9 cellular contexts compared by ENCODE assay signal in genomic region chr6:146914563-146915483, GRCh38.
DNase-seq lines count a peak whose midpoint lies in the region; ATAC-seq lines count a peak whose summit lies in the region.
"Had no signal": no experiment of that assay in that cellular context is flagged by ENCODE, and none has a peak within 500 bp of the region (broad histone marks: within the 10 kb centered on the region; RNA-seq: fewer than 3 reads in every experiment).

No MANE protein-coding gene starts in this region.

- peak overlapping the region; percentile 24 for H3K27ac ChIP-seq in iPS-18a (ENCODE audit: low read length)

- H3K4me1 ChIP-seq in adipocyte (ENCODE audit: control insufficient read depth, insufficient read depth, low read length) (peaks cover 35% of the 10 kb centered on the region), iPS-18a (ENCODE audit: control insufficient read depth, low read depth, low read length) (peaks cover 17% of the 10 kb centered on the region)

- DNase-seq in SKM-1 (lab: John Stamatoyannopoulos, UW; ENCODE audit: unreplicated experiment) (peak; percentile 4), SKM-1 treated with dmso at 0.1 percent for 144 hours (lab: John Stamatoyannopoulos, UW; ENCODE audit: unreplicated experiment) (no peak), adipocyte (ENCODE audit: low read depth) (peak; percentile 93), stromal cell of bone marrow (ENCODE audit: low read depth) (peak; percentile 95)
- no peak for DNase-seq in activated T-cell treated with anti-CD3 and anti-CD28 coated beads, Interleukin-2, amount 50 U/mL, for 48 hours
- no peak for DNase-seq in activated T-cell treated with anti-CD3 and anti-CD28 coated beads, Interleukin-2, amount 50 U/mL, for 1 hour

- H3K36me3 ChIP-seq in adipocyte (ENCODE audit: control insufficient read depth, insufficient read depth, low read length, severe bottlenecking) (no peaks in the 10 kb centered on the region), iPS-18a (ENCODE audit: control insufficient read depth, low read depth, low read length) (no peaks in the 10 kb centered on the region)
- H3K36me3 ChIP-seq: BLaER1 treated with 17β-estradiol and CSF1 and Interleukin-3, amounts not matched to agents 10 nM and 100 nM had no signal

- H3K4me3 ChIP-seq in adipocyte (ENCODE audit: low read length) (peak overlapping the region; percentile 78), iPS-18a (ENCODE audit: low read length) (no peak overlapping the region)
- H3K4me3 ChIP-seq: BLaER1 treated with 17β-estradiol and CSF1 and Interleukin-3, amounts not matched to agents 10 nM and 100 nM had no signal

- H3K9me3 ChIP-seq in adipocyte (ENCODE audit: control insufficient read depth, low read length), result no peaks in the 10 kb centered on the region
- H3K9me3 ChIP-seq in iPS-18a (ENCODE audit: control insufficient read depth, low read depth, low read length), result no peaks in the 10 kb centered on the region
- H3K9me3 ChIP-seq: BLaER1 treated with 17β-estradiol and CSF1 and Interleukin-3, amounts not matched to agents 10 nM and 100 nM had no signal

- no peak for ATAC-seq in HG03378 (IDR thresholded peaks at IDR 0.05; ENCODE audit: unreplicated experiment)

- H3K9ac ChIP-seq in adipocyte (ENCODE audit: low read length) (peak overlapping the region; percentile 85), iPS-18a (ENCODE audit: low read length) (peak overlapping the region; percentile 18)
- H3K9ac ChIP-seq: BLaER1 treated with 17β-estradiol and CSF1 and Interleukin-3, amounts not matched to agents 10 nM and 100 nM had no signal

- H3K27me3 ChIP-seq in adipocyte (replicated peaks; ENCODE audit: control insufficient read depth, insufficient read depth, low read length), result no peaks in the 10 kb centered on the region
- H3K27me3 ChIP-seq in iPS-18a (ENCODE audit: control insufficient read depth, insufficient read depth, low read length), result no peaks in the 10 kb centered on the region
- H3K27me3 ChIP-seq: BLaER1 treated with 17β-estradiol and CSF1 and Interleukin-3, amounts not matched to agents 10 nM and 100 nM had no signal

Comparison
In these comparisons a context has a peak if more than half of its experiments do, and no peak if none do; other contexts are left out.
1. DNase-seq: peak in SKM-1 (single experiment), adipocyte (single experiment) and stromal cell of bone marrow (single experiment); none in SKM-1 treated with dmso at 0.1 percent for 144 hours (single experiment), activated T-cell treated with anti-CD3 and anti-CD28 coated beads, Interleukin-2, amount 50 U/mL, for 48 hours (0 of 2) and activated T-cell treated with anti-CD3 and anti-CD28 coated beads, Interleukin-2, amount 50 U/mL, for 1 hour (single experiment).